24 cellular contexts compared by ENCODE assay signal in genomic region chr4:144873591-144873990, GRCh38.
"Had no signal": no experiment of that assay in that cellular context is flagged by ENCODE, and none has a peak within 500 bp of the region (broad histone marks: within the 10 kb centered on the region; RNA-seq: fewer than 3 reads in every experiment).

No MANE protein-coding gene starts in this region.

- H3K36me3 ChIP-seq: colonic mucosa, esophagus muscularis mucosa, esophagus squamous epithelium, gastrocnemius medialis, gastroesophageal sphincter, heart left ventricle, heart right ventricle had no signal

- H3K27ac ChIP-seq: colonic mucosa, coronary artery, dorsolateral prefrontal cortex, epithelial cell of prostate, esophagus muscularis mucosa, esophagus squamous epithelium, foreskin keratinocyte, gastrocnemius medialis, gastroesophageal sphincter, heart left ventricle, heart right ventricle had no signal

- H3K27me3 Mint-ChIP-seq: dendritic cell treated with granulocyte-macrophage colony-stimulating factor and Interleukin-4, amounts not matched to agents 40 ng/mL and 50 ng/mL, for 4 days; effector memory CD8-positive, alpha-beta T cell had no signal

- H3K4me3 ChIP-seq: colonic mucosa, coronary artery, dorsolateral prefrontal cortex, esophagus muscularis mucosa, esophagus squamous epithelium, gastrocnemius medialis, gastroesophageal sphincter, heart left ventricle, heart right ventricle had no signal

- H3K9me3 ChIP-seq: colonic mucosa, esophagus muscularis mucosa, esophagus squamous epithelium, gastrocnemius medialis, gastroesophageal sphincter, heart left ventricle had no signal

- DNase-seq: colonic mucosa; cortex of kidney; dermis blood vessel endothelial cell; dorsolateral prefrontal cortex; effector CD4-positive, alpha-beta T cell; effector CD8-positive, alpha-beta T cell; effector memory CD4-positive, alpha-beta T cell; effector memory CD8-positive, alpha-beta T cell; endodermal cell; erythroblast; esophagus squamous epithelium; foreskin fibroblast; foreskin keratinocyte; foreskin melanocyte; gastrocnemius medialis; glutamatergic neuron; head of caudate nucleus; heart left ventricle; heart right ventricle had no signal

- H3K9me3 Mint-ChIP-seq: effector memory CD8-positive, alpha-beta T cell; endodermal cell had no signal

- H3K4me1 Mint-ChIP-seq: endodermal cell had no signal

- H3K4me3 Mint-ChIP-seq: dendritic cell treated with granulocyte-macrophage colony-stimulating factor and Interleukin-4, amounts not matched to agents 40 ng/mL and 50 ng/mL, for 4 days; effector memory CD8-positive, alpha-beta T cell; endodermal cell had no signal

- H3K4me1 ChIP-seq: colonic mucosa, esophagus muscularis mucosa, esophagus squamous epithelium, foreskin keratinocyte, gastrocnemius medialis, gastroesophageal sphincter, heart left ventricle had no signal

- H3K27ac Mint-ChIP-seq: dendritic cell treated with granulocyte-macrophage colony-stimulating factor and Interleukin-4, amounts not matched to agents 40 ng/mL and 50 ng/mL, for 4 days; effector memory CD8-positive, alpha-beta T cell; endodermal cell had no signal

- H3K27me3 ChIP-seq: colonic mucosa, dorsolateral prefrontal cortex, esophagus muscularis mucosa, esophagus squamous epithelium, foreskin keratinocyte, gastrocnemius medialis, gastroesophageal sphincter, heart left ventricle, heart right ventricle had no signal
